In the genomic region with DNA sequence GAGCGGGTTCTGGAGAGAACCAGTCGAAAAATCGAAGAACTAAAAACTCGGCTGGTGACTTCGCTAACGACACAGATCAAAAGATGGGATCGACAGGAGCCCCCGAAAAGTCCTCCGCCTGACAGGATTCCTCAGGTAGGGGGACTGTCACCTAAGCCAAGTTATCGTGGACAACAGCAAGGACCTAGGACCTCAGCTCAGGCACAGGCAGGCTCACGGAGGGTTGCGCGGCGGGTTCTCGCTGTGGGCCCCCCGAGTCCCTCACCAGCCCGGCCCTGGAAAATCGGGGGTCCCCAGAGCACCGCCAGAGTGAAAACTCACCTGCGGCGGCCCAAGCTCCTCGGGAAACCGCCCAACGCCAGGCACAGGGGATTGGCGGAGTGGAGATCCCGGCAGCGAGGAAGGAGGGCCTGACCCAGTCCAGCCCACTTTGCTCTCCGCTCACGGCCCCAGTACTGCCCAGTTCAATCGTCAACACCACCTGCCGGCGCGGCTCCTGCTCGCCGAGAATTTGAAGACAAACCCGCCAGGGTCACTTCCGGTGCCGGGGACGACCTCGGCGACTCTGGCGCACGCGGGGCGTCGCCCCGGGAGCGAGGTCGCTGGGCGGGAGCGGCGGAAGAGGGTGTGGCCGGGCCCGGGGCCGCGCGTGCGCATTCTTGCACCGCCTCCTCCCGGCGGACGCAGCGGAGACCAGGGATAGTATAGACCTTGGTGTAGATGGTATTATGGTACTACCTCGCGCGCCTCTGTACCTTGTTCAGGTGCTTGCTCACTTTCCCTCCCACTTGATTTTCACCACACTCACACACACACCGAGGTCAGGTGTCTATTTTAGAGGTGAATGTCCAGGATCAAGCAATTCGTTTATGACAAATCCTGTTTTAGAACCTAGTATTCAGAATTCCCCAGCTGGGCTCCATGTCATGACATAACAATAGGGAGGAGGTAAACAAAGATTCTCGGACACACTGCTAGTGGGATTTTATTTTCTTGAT, we compare ENCODE assay signal across 8 cellular contexts. TPM values are rescaled to one million over a fixed set of nuclear protein-coding genes. Genes with fewer than 3 reads are reported as not detected.
A peak's percentile ranks its signal among the peaks of the same experiment; 100 is the strongest.
DNase-seq lines count a peak whose midpoint lies in the region; ATAC-seq and TF ChIP-seq lines count a peak whose summit lies in the region.

A gene (minus strand): TSS at position 567 of the 998 bp plus-strand sequence. CDS start 10,167 bp downstream, outside the sequence.

- no peaks in the 10 kb centered on the region for H4K20me1 ChIP-seq in PC-3 (ENCODE audit: low read length)

- H3K36me3 ChIP-seq in PC-3 (ENCODE audit: low read depth, low read length) (no peaks in the 10 kb centered on the region), esophagus (ENCODE audit: control insufficient read depth in 2 of 2, insufficient read depth in 2 of 2, low read length in 1 of 2) (no peaks in the 10 kb centered on the region), mucosa of stomach (ENCODE audit: control insufficient read depth, insufficient read depth, low read length) (no peaks in the 10 kb centered on the region)

- no peaks in the 10 kb centered on the region for H3K9me2 ChIP-seq in PC-3 (replicated peaks; ENCODE audit: low read length)

- DNase-seq in DMS53 (lab: John Stamatoyannopoulos, UW) (peak; percentile 96), PC-3 (peak; percentile 85)
- peak; percentile 84 for DNase-seq in Jurkat, Clone E6-1 (ENCODE audit: low read depth, low spot score)
- DNase-seq in activated T-cell treated with anti-CD3 and anti-CD28 coated beads, Interleukin-2, amount 50 U/mL, for 24 hours, result peak; percentile 93
- DNase-seq in stimulated activated CD8-positive, alpha-beta memory T cell treated with anti-CD3 and anti-CD28 coated beads, Interleukin-4, amount 100 ng/mL, for 48 hours, result peak; percentile 92

- H3K9me3 Mint-ChIP-seq in activated T-cell treated with anti-CD3 and anti-CD28 coated beads, Interleukin-2, amount 50 U/mL, for 24 hours, result no peaks in the 10 kb centered on the region

- H3K27me3 ChIP-seq in PC-3 (ENCODE audit: low read length) (no peaks in the 10 kb centered on the region), esophagus (ENCODE audit: control insufficient read depth in 1 of 2, insufficient read depth in 2 of 2, low read length in 2 of 2) (no peaks in the 10 kb centered on the region), mucosa of stomach (ENCODE audit: control insufficient read depth, insufficient read depth, low read length) (no peaks in the 10 kb centered on the region)

- WGBS in esophagus, 2 donors, result 0 to 1% methylated on average over 69 of the region's 69 CpGs

- peak within 1 kb of the TSS; percentile 92 for H3K4me3 ChIP-seq in Jurkat, Clone E6-1 (ENCODE audit: low read length)
- H3K4me3 ChIP-seq in PC-3 (ENCODE audit: low read length), result peak within 1 kb of the TSS; percentile 87
- H3K4me3 ChIP-seq in esophagus (ENCODE audit: low read depth in 1 of 2, low read length in 2 of 2), result peak within 1 kb of the TSS; percentile 90
- H3K4me3 ChIP-seq in mucosa of stomach (ENCODE audit: low read length), result peak within 1 kb of the TSS; percentile 91

- POLR2A ChIA-PET in PC-3 (lab: Charles Lee; ENCODE audit: unreplicated experiment), result interaction anchor here (0.5 kb wide), 1 partner anchor 124 kb away, joined by 8 read pairs; no protein-coding TSS in a partner anchor

- H3F3A ChIP-seq in PC-3 (ENCODE audit: low read length, unreplicated experiment), result no peaks in the 10 kb centered on the region

- H3K4me1 ChIP-seq in PC-3 (ENCODE audit: insufficient read depth, low read length) (peaks cover 11% of the 10 kb centered on the region), esophagus (ENCODE audit: control insufficient read depth in 2 of 2, insufficient read depth in 2 of 2, low read length in 1 of 2) (no peaks in the 10 kb centered on the region), mucosa of stomach (ENCODE audit: control insufficient read depth, insufficient read depth, low read length) (peaks cover 5% of the 10 kb centered on the region)

- H3K4me2 ChIP-seq in PC-3 (ENCODE audit: low read length), result peak within 1 kb of the TSS; percentile 84

- H3K79me2 ChIP-seq in PC-3 (ENCODE audit: low read length), result peaks cover 44% of the 10 kb centered on the region

- BruUV-seq in PC-3 (replicated peaks; lab: Mats Ljungman, UMichigan), result TSS peak; percentile 63

- ATAC-seq in GM21717 (IDR thresholded peaks at IDR 0.05; ENCODE audit: unreplicated experiment) (peak; percentile 90), PC-3 (peak; percentile 87)

- peak within 1 kb of the TSS; percentile 94 for H3K27ac Mint-ChIP-seq in activated T-cell treated with anti-CD3 and anti-CD28 coated beads, Interleukin-2, amount 50 U/mL, for 24 hours

- TF ChIP-seq CTCF in PC-3 (conservative IDR thresholded peaks at IDR 0.05; ENCODE audit: low read depth, low read length), result no peak

- intact Hi-C loops in PC-3 (cut with micrococcal nuclease), result loop anchor here (2.0 to 5.0 kb wide), 3 partner anchors 69 to 101 kb away; a partner anchor contains a TSS

- H3K27me3 Mint-ChIP-seq in activated T-cell treated with anti-CD3 and anti-CD28 coated beads, Interleukin-2, amount 50 U/mL, for 24 hours, result no peaks in the 10 kb centered on the region

- H3K9ac ChIP-seq in PC-3 (ENCODE audit: low read length) (peak within 1 kb of the TSS; percentile 71), mucosa of stomach (ENCODE audit: low read length) (peak within 1 kb of the TSS; percentile 87)

- H2AFZ ChIP-seq in PC-3 (ENCODE audit: low read length), result peak within 1 kb of the TSS; percentile 99

- CTCF ChIA-PET in PC-3 (lab: Charles Lee), result no interaction called here

- H3K9me3 ChIP-seq in PC-3 (ENCODE audit: low read length), result no peaks in the 10 kb centered on the region
- no peaks in the 10 kb centered on the region for H3K9me3 ChIP-seq in esophagus (ENCODE audit: control insufficient read depth in 2 of 2, insufficient read depth in 1 of 2, low read depth in 1 of 2, low read length in 1 of 2)
- H3K9me3 ChIP-seq in mucosa of stomach (ENCODE audit: control insufficient read depth, low read length), result no peaks in the 10 kb centered on the region

- peak within 1 kb of the TSS; percentile 92 for H3K4me3 Mint-ChIP-seq in activated T-cell treated with anti-CD3 and anti-CD28 coated beads, Interleukin-2, amount 50 U/mL, for 24 hours

- peaks cover 24% of the 10 kb centered on the region for H3K36me3 Mint-ChIP-seq in activated T-cell treated with anti-CD3 and anti-CD28 coated beads, Interleukin-2, amount 50 U/mL, for 24 hours (ENCODE audit: low read depth)

- peaks cover 38% of the 10 kb centered on the region for H3K4me1 Mint-ChIP-seq in activated T-cell treated with anti-CD3 and anti-CD28 coated beads, Interleukin-2, amount 50 U/mL, for 24 hours (ENCODE audit: low read depth)

- peak within 1 kb of the TSS; percentile 39 for H3K27ac ChIP-seq in PC-3 (ENCODE audit: low read length)
- H3K27ac ChIP-seq in esophagus (ENCODE audit: low read depth in 2 of 2, low read length in 1 of 2), result peak within 1 kb of the TSS; percentile 86 to 96

RNA-seq across cellular contexts. Expression of the gene that starts here (rescaled TPM):
- 39.1 TPM for polyA plus RNA-seq in Jurkat, Clone E6-1 (2012; ENCODE audit: insufficient read depth, insufficient read length)
- total RNA-seq in PC-3 (2014; rRNA removed), result 11.4 and 18.1 TPM in 2 replicates
- 10 to 100 TPM in 1 of 2 donors, 1 to 10 TPM in 1; 6.8 to 12.1 TPM for polyA plus RNA-seq in esophagus

Comparison
In these comparisons a context has a peak if more than half of its experiments do, and no peak if none do; other contexts are left out.
1. Peak in every context shown above with its lines: DNase-seq, ATAC-seq, H3K4me3 ChIP-seq and H3K27ac ChIP-seq.